In the genomic region with DNA sequence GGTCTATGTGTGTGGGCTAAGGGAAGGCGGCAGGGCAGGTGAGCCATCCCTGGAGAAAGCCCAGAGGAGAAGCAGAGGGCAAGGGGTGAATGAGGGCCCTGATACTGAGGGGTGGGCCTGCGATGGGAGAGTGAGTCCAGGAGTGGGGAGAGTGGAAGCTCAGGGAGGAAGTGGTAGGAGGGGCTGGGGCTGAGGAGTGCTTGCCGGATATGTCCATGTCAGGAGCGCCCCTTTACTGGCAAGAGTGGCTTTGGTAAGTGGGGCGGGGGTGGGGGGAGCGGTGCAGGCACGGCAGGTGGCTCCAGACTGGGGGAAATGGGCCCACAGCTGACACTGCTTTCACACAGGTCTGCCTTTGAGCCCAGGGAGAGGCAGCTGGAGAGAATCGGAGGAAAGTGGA, we compare ENCODE assay signal across 9 cellular contexts.
DNase-seq lines count a peak whose midpoint lies in the region; ATAC-seq and TF ChIP-seq lines count a peak whose summit lies in the region.
"Had no signal": no experiment of that assay in that cellular context is flagged by ENCODE, and none has a peak within 500 bp of the region (broad histone marks: within the 10 kb centered on the region; RNA-seq: fewer than 3 reads in every experiment).

No MANE protein-coding gene starts in this region.

- 82% methylated on average over 8 of the region's 8 CpGs for WGBS in prostate gland

- no peak for DNase-seq in stimulated activated naive CD8-positive, alpha-beta T cell treated with anti-CD3 and anti-CD28 coated beads, Interleukin-15, Interleukin-2, amounts not matched to agents 100 U/mL and 50 U/mL, for 24 hours
- no peak for DNase-seq in activated CD4-positive, alpha-beta memory T cell treated with anti-CD3 and anti-CD28 coated beads, Interleukin-2, amount 10 ng/mL, durations not matched to agents 7 days and 5 days
- DNase-seq in lower lobe of right lung, result no peak
- no peak for DNase-seq in GM10266 (ENCODE audit: extremely low spot score)
- DNase-seq in prostate gland (ENCODE audit: low spot score), result no peak
- no peak for DNase-seq in coronary artery (ENCODE audit: low spot score)
- DNase-seq: DMS79 treated with DMSO at 0.1 percent for 48 hours had no signal

- H3K27me3 ChIP-seq in lower lobe of right lung (ENCODE audit: low read depth) (no peaks in the 10 kb centered on the region), prostate gland (replicated peaks; ENCODE audit: insufficient read depth) (no peaks in the 10 kb centered on the region)

- ATAC-seq in stimulated activated naive CD8-positive, alpha-beta T cell treated with anti-CD3 and anti-CD28 coated beads, Interleukin-15, Interleukin-2, amounts not matched to agents 100 U/mL and 50 U/mL, for 24 hours, result no peak
- peak; percentile 53 to 61 for ATAC-seq in lower lobe of right lung
- no peak for ATAC-seq in HG02938 (IDR thresholded peaks at IDR 0.05; ENCODE audit: unreplicated experiment)

- TF ChIP-seq CTCF in lower lobe of right lung (IDR thresholded peaks at IDR 0.05), result no peak
- no peak for TF ChIP-seq CTCF in GM10266 (IDR thresholded peaks at IDR 0.05; ENCODE audit: control insufficient read depth, insufficient read depth, low read depth, missing control alignments)
- TF ChIP-seq CTCF in prostate gland (IDR thresholded peaks at IDR 0.05), result no peak
- no peak for TF ChIP-seq CTCF in coronary artery (IDR thresholded peaks at IDR 0.05)

- peaks cover 53% of the 10 kb centered on the region for H3K36me3 Mint-ChIP-seq in stimulated activated naive CD8-positive, alpha-beta T cell treated with anti-CD3 and anti-CD28 coated beads, Interleukin-15, Interleukin-2, amounts not matched to agents 100 ng/mL and 50 ng/mL, for 24 hours (ENCODE audit: low read depth)
- peaks cover 83% of the 10 kb centered on the region for H3K36me3 Mint-ChIP-seq in activated CD4-positive, alpha-beta memory T cell treated with anti-CD3 and anti-CD28 coated beads, Interleukin-2, amount 10 ng/mL, durations not matched to agents 7 days and 5 days (ENCODE audit: low read depth)

- peaks cover 15% of the 10 kb centered on the region for H3K36me3 ChIP-seq in lower lobe of right lung
- H3K36me3 ChIP-seq in prostate gland, result no peaks in the 10 kb centered on the region

- POLR2A ChIA-PET in activated CD4-positive, alpha-beta memory T cell treated with anti-CD3 and anti-CD28 coated beads, Interleukin-2, amount 10 ng/mL, durations not matched to agents 7 days and 5 days (lab: Charles Lee), result interaction anchor here (0.9 to 3.5 kb wide), 7 partner anchors 9 to 87 kb away, joined by 3 to 12 read pairs (median 3); no protein-coding TSS in a partner anchor

- no peak for TF ChIP-seq POLR2A in prostate gland (IDR thresholded peaks at IDR 0.05)

- H3K27me3 Mint-ChIP-seq in stimulated activated naive CD8-positive, alpha-beta T cell treated with anti-CD3 and anti-CD28 coated beads, Interleukin-15, Interleukin-2, amounts not matched to agents 100 ng/mL and 50 ng/mL, for 24 hours, result no peaks in the 10 kb centered on the region
- H3K27me3 Mint-ChIP-seq in activated CD4-positive, alpha-beta memory T cell treated with anti-CD3 and anti-CD28 coated beads, Interleukin-2, amount 10 ng/mL, durations not matched to agents 7 days and 5 days, result no peaks in the 10 kb centered on the region

- CTCF ChIA-PET in activated CD4-positive, alpha-beta memory T cell treated with anti-CD3 and anti-CD28 coated beads, Interleukin-2, amount 10 ng/mL, durations not matched to agents 7 days and 5 days (lab: Charles Lee), result interaction anchor here (0.6 kb wide), 1 partner anchor 198 kb away, joined by 3 read pairs; no protein-coding TSS in a partner anchor

- intact Hi-C loops in lower lobe of right lung (cut with DNase I) (no loop called here), prostate gland (cut with DNase I) (no loop called here)

- H3K27ac ChIP-seq in lower lobe of right lung, result peak overlapping the region; percentile 40
- H3K27ac ChIP-seq in prostate gland, result no peak overlapping the region
- no peak overlapping the region for H3K27ac ChIP-seq in coronary artery

- H3K4me3 Mint-ChIP-seq in stimulated activated naive CD8-positive, alpha-beta T cell treated with anti-CD3 and anti-CD28 coated beads, Interleukin-15, Interleukin-2, amounts not matched to agents 100 ng/mL and 50 ng/mL, for 24 hours, result no peak overlapping the region
- H3K4me3 Mint-ChIP-seq in activated CD4-positive, alpha-beta memory T cell treated with anti-CD3 and anti-CD28 coated beads, Interleukin-2, amount 10 ng/mL, durations not matched to agents 7 days and 5 days, result no peak overlapping the region

- no peak overlapping the region for H3K4me3 ChIP-seq in lower lobe of right lung
- no peak overlapping the region for H3K4me3 ChIP-seq in prostate gland
- H3K4me3 ChIP-seq in coronary artery, result no peak overlapping the region

- H3K4me1 Mint-ChIP-seq in stimulated activated naive CD8-positive, alpha-beta T cell treated with anti-CD3 and anti-CD28 coated beads, Interleukin-15, Interleukin-2, amounts not matched to agents 100 ng/mL and 50 ng/mL, for 24 hours (ENCODE audit: low read depth), result peaks cover 81% of the 10 kb centered on the region
- peaks cover 56% of the 10 kb centered on the region for H3K4me1 Mint-ChIP-seq in activated CD4-positive, alpha-beta memory T cell treated with anti-CD3 and anti-CD28 coated beads, Interleukin-2, amount 10 ng/mL, durations not matched to agents 7 days and 5 days

- peaks cover 50% of the 10 kb centered on the region for H3K4me1 ChIP-seq in lower lobe of right lung
- H3K4me1 ChIP-seq in prostate gland (replicated peaks), result no peaks in the 10 kb centered on the region

- H3K9me3 ChIP-seq in lower lobe of right lung, result no peaks in the 10 kb centered on the region
- no peaks in the 10 kb centered on the region for H3K9me3 ChIP-seq in prostate gland

- peak overlapping the region; percentile 82 for H3K27ac Mint-ChIP-seq in stimulated activated naive CD8-positive, alpha-beta T cell treated with anti-CD3 and anti-CD28 coated beads, Interleukin-15, Interleukin-2, amounts not matched to agents 100 ng/mL and 50 ng/mL, for 24 hours
- peak overlapping the region; percentile 69 for H3K27ac Mint-ChIP-seq in activated CD4-positive, alpha-beta memory T cell treated with anti-CD3 and anti-CD28 coated beads, Interleukin-2, amount 10 ng/mL, durations not matched to agents 7 days and 5 days

- no peaks in the 10 kb centered on the region for H3K9me3 Mint-ChIP-seq in stimulated activated naive CD8-positive, alpha-beta T cell treated with anti-CD3 and anti-CD28 coated beads, Interleukin-15, Interleukin-2, amounts not matched to agents 100 ng/mL and 50 ng/mL, for 24 hours
- no peaks in the 10 kb centered on the region for H3K9me3 Mint-ChIP-seq in activated CD4-positive, alpha-beta memory T cell treated with anti-CD3 and anti-CD28 coated beads, Interleukin-2, amount 10 ng/mL, durations not matched to agents 7 days and 5 days

Comparison
In these comparisons a context has a peak if more than half of its experiments do, and no peak if none do; other contexts are left out.
1. ATAC-seq: peak in lower lobe of right lung (2 of 2); none in stimulated activated naive CD8-positive, alpha-beta T cell treated with anti-CD3 and anti-CD28 coated beads, Interleukin-15, Interleukin-2, amounts not matched to agents 100 U/mL and 50 U/mL, for 24 hours (single experiment) and HG02938 (single experiment).